ENCODE assay signal across 8 cellular contexts in the genomic region with DNA sequence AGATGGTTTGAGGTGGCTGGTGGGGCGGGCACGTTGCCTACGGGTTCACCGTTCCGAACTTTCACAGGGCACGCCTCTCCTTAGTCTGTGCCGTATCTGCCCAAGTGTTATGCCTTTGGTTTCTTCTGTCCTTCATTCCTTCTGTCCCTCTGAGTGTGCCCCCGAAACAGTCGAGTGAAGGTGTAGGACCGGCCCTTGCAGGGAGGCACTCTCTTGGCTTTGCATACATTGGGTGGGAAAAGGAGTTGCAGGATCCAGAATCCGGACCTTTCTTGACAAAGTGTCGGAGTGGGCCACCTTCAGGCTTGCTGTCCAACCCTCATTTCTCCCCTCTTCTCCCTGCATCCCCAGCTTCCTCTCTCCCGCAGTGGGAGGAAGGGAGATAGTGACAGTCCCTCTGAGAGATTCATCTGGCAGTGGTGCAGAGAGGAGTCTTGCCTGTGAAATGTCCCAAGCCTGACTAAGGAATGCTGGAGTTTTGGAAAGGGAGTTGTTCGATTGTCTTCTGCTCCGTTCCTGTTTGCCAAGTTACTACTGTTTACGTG. TPM values are rescaled to one million over a fixed set of nuclear protein-coding genes. Genes with fewer than 3 reads are reported as not detected.
A peak's percentile ranks its signal among the peaks of the same experiment; 100 is the strongest.
DNase-seq lines count a peak whose midpoint lies in the region; ATAC-seq and TF ChIP-seq lines count a peak whose summit lies in the region.

No MANE protein-coding gene starts in this region.

- peaks cover 48% of the 10 kb centered on the region for H3K4me1 ChIP-seq in DND-41 (ENCODE audit: insufficient read depth, low read length)
- peaks cover 11% of the 10 kb centered on the region for H3K4me1 ChIP-seq in neural progenitor cell

- no peak for TF ChIP-seq POLR2A in erythroblast (IDR thresholded peaks at IDR 0.05; ENCODE audit: low read length)

- no peak for TF ChIP-seq CTCF in DND-41 (IDR thresholded peaks at IDR 0.05; ENCODE audit: borderline replicate concordance, extremely low read depth, low read length, poor library complexity, severe bottlenecking)
- no peak for TF ChIP-seq CTCF in fibroblast of mammary gland (conservative IDR thresholded peaks at IDR 0.05; ENCODE audit: control insufficient read depth, insufficient read depth, low read depth, low read length)
- no peak for TF ChIP-seq CTCF in neural progenitor cell (IDR thresholded peaks at IDR 0.05)

- peaks cover 37% of the 10 kb centered on the region for H3K4me1 Mint-ChIP-seq in neural progenitor cell

- H3K36me3 ChIP-seq in DND-41 (ENCODE audit: insufficient read depth, low read length), result no peaks in the 10 kb centered on the region
- no peaks in the 10 kb centered on the region for H3K36me3 ChIP-seq in neural progenitor cell

- peaks cover 2% of the 10 kb centered on the region for H3K9me3 Mint-ChIP-seq in neural progenitor cell

- peak overlapping the region; percentile 80 for H3K4me2 ChIP-seq in DND-41 (ENCODE audit: insufficient read depth, low read length)
- H3K4me2 ChIP-seq in neural progenitor cell, result peak overlapping the region; percentile 83

- peak overlapping the region; percentile 62 for H3K9ac ChIP-seq in DND-41 (ENCODE audit: low read depth, low read length)
- peak overlapping the region; percentile 78 for H3K9ac ChIP-seq in neural progenitor cell

- no peaks in the 10 kb centered on the region for H3K36me3 Mint-ChIP-seq in neural progenitor cell

- no peaks in the 10 kb centered on the region for H3K27me3 Mint-ChIP-seq in neural progenitor cell (ENCODE audit: insufficient read depth, low read depth)

- peaks cover 22% of the 10 kb centered on the region for H3F3A ChIP-seq in neural progenitor cell (ENCODE audit: low read depth)

- peaks cover 25% of the 10 kb centered on the region for H3K27me3 ChIP-seq in DND-41 (ENCODE audit: insufficient read depth, low read length, poor library complexity)
- no peaks in the 10 kb centered on the region for H3K27me3 ChIP-seq in neural progenitor cell

- H3K4me3 Mint-ChIP-seq in neural progenitor cell, result peak overlapping the region; percentile 94

- H3K27ac ChIP-seq in DND-41 (ENCODE audit: low read length) (peak overlapping the region; percentile 68), neural progenitor cell (peak overlapping the region; percentile 95)

- H3K27ac Mint-ChIP-seq in neural progenitor cell, result peak overlapping the region; percentile 96

- peak overlapping the region; percentile 62 to 82 for H3K4me3 ChIP-seq in DND-41 (ENCODE audit: low read depth in 1 of 2, low read length in 2 of 2)
- peak overlapping the region; percentile 84 for H3K4me3 ChIP-seq in fibroblast of mammary gland (ENCODE audit: control insufficient read depth, low read depth, low read length)
- peak overlapping the region; percentile 82 for H3K4me3 ChIP-seq in neural progenitor cell

- ATAC-seq in DND-41 (ENCODE audit: insufficient read depth, low read depth), result no peak; the same call in 2 of the 3 replicates
- peak; percentile 20 for ATAC-seq in HG02870 (IDR thresholded peaks at IDR 0.05; ENCODE audit: unreplicated experiment)
- no peak for ATAC-seq in HG02588 (IDR thresholded peaks at IDR 0.05; ENCODE audit: unreplicated experiment)

- H3K79me2 ChIP-seq in DND-41 (ENCODE audit: insufficient read depth, low read length) (peaks cover 18% of the 10 kb centered on the region), neural progenitor cell (ENCODE audit: low read depth) (peaks cover 76% of the 10 kb centered on the region)

- H2AFZ ChIP-seq in DND-41 (ENCODE audit: low read depth, low read length) (peak overlapping the region; percentile 76), neural progenitor cell (replicated peaks) (peak overlapping the region; percentile 95)

- H4K20me1 ChIP-seq in DND-41 (ENCODE audit: insufficient read depth, low read length), result no peaks in the 10 kb centered on the region
- H4K20me1 ChIP-seq in neural progenitor cell (ENCODE audit: low read depth), result peaks cover 43% of the 10 kb centered on the region

- DNase-seq in DND-41, result no peak
- peak; percentile 63 for DNase-seq in T follicular helper cell (ENCODE audit: low read depth)
- peak; percentile 33 for DNase-seq in fibroblast of mammary gland (ENCODE audit: low read depth)
- DNase-seq in neural progenitor cell (ENCODE audit: low spot score), result peak; percentile 52
- no peak for DNase-seq in erythroblast (lab: John Stamatoyannopoulos, UW)
- DNase-seq in activated CD4-positive, CD25-positive, alpha-beta regulatory T cell treated with anti-CD3 and anti-CD28 coated beads, Interleukin-2, amount 50 U/mL, for 72 hours, result no peak

- no peaks in the 10 kb centered on the region for H3K9me3 ChIP-seq in DND-41 (ENCODE audit: insufficient read depth, low read length, severe bottlenecking)
- no peaks in the 10 kb centered on the region for H3K9me3 ChIP-seq in neural progenitor cell (ENCODE audit: low read depth)

RNA-seq across cellular contexts. Expression of a gene that starts 0.6 kb away (rescaled TPM):
- total RNA-seq in neural progenitor cell (ENCODE audit: low replicate concordance), result 46.1 and 68.0 TPM in 2 replicates

RNA-seq across cellular contexts. Expression of a gene that starts 0.8 kb away (rescaled TPM):
- total RNA-seq in neural progenitor cell (ENCODE audit: low replicate concordance), result 3.6 and 4.1 TPM in 2 replicates

Comparison
In these comparisons a context has a peak if more than half of its experiments do, and no peak if none do; other contexts are left out.
1. DNase-seq: peak in T follicular helper cell (single experiment), fibroblast of mammary gland (single experiment) and neural progenitor cell (single experiment); none in DND-41 (single experiment), erythroblast (0 of 2) and activated CD4-positive, CD25-positive, alpha-beta regulatory T cell treated with anti-CD3 and anti-CD28 coated beads, Interleukin-2, amount 50 U/mL, for 72 hours (single experiment).
2. Peak in every context shown above with its lines, with median percentiles within 50 percentile points of each other: H3K4me3 ChIP-seq.